ENCODE assay signal across 1 cellular context in genomic region chr2:209305746-209306196, GRCh38.
TF ChIP-seq lines count a peak whose summit lies in the region.

No MANE protein-coding gene starts in this region.

TF ChIP-seq in WTC11, 78 proteins besides CTCF, POLR2A, EP300 and RAD21 (continued from another document):
- TF ChIP-seq E2F4 (CRISPR knock-in tag; IDR thresholded peaks at IDR 0.05; ENCODE audit: borderline replicate concordance, low read depth) (no peak), ESRRA (CRISPR knock-in tag; IDR thresholded peaks at IDR 0.05; ENCODE audit: borderline replicate concordance) (no peak), RORB (CRISPR knock-in tag; IDR thresholded peaks at IDR 0.05) (no peak), IRF1 (CRISPR knock-in tag; IDR thresholded peaks at IDR 0.05) (no peak), ELF4 (CRISPR knock-in tag; IDR thresholded peaks at IDR 0.05; ENCODE audit: low read depth) (no peak), NR2C2 (CRISPR knock-in tag; IDR thresholded peaks at IDR 0.05) (no peak)
